Comparison of ENCODE assay signal across 10 cellular contexts in genomic region chr11:68028802-68029475, GRCh38. TPM values are rescaled to one million over a fixed set of nuclear protein-coding genes. Genes with fewer than 3 reads are reported as not detected.
DNase-seq lines count a peak whose midpoint lies in the region; ATAC-seq and TF ChIP-seq lines count a peak whose summit lies in the region.
"Had no signal": no experiment of that assay in that cellular context is flagged by ENCODE, and none has a peak within 500 bp of the region (broad histone marks: within the 10 kb centered on the region; RNA-seq: fewer than 3 reads in every experiment).

No MANE protein-coding gene starts in this region.

- H3K4me3 Mint-ChIP-seq in activated naive CD4-positive, alpha-beta T cell treated with anti-CD3 and anti-CD28 coated beads, Interleukin-2, amount 50 U/mL, for 24 hours, result peak overlapping the region; percentile 99
- H3K4me3 Mint-ChIP-seq in stimulated activated naive B cell treated with anti-CD40 and anti-IgM and Interleukin-4, amounts not matched to agents 10 μg/mL and 1 μg/mL and 100 μg/mL, for 72 hours, result peak overlapping the region; percentile 88 to 95

- no peaks in the 10 kb centered on the region for H3K27me3 Mint-ChIP-seq in activated naive CD4-positive, alpha-beta T cell treated with anti-CD3 and anti-CD28 coated beads, Interleukin-2, amount 50 U/mL, for 24 hours
- H3K27me3 Mint-ChIP-seq in stimulated activated naive B cell treated with anti-CD40 and anti-IgM and Interleukin-4, amounts not matched to agents 10 μg/mL and 1 μg/mL and 100 μg/mL, for 72 hours, result no peaks in the 10 kb centered on the region

- CTCF ChIA-PET in RWPE1 (lab: Yijun Ruan, JAX), result interaction anchor here (1.2 kb wide), 1 partner anchor 13 kb away, joined by 3 read pairs; no protein-coding TSS in a partner anchor

- intact Hi-C loops in sciatic nerve (cut with DNase I), result no loop called here

- peaks cover 23% of the 10 kb centered on the region for H3K4me1 Mint-ChIP-seq in activated naive CD4-positive, alpha-beta T cell treated with anti-CD3 and anti-CD28 coated beads, Interleukin-2, amount 50 U/mL, for 24 hours
- peaks cover 23 to 44% of the 10 kb centered on the region in 2 donors for H3K4me1 Mint-ChIP-seq in stimulated activated naive B cell treated with anti-CD40 and anti-IgM and Interleukin-4, amounts not matched to agents 10 μg/mL and 1 μg/mL and 100 μg/mL, for 72 hours

- POLR2A ChIA-PET in RWPE1 (lab: Yijun Ruan, JAX; ENCODE audit: low non-redundant PET), result interaction anchor here (0.7 kb wide), 1 partner anchor 82 kb away, joined by 7 read pairs; no protein-coding TSS in a partner anchor

- H3K36me3 Mint-ChIP-seq in activated naive CD4-positive, alpha-beta T cell treated with anti-CD3 and anti-CD28 coated beads, Interleukin-2, amount 50 U/mL, for 24 hours, result peaks cover 6% of the 10 kb centered on the region
- peaks cover 16 to 27% of the 10 kb centered on the region in 2 donors for H3K36me3 Mint-ChIP-seq in stimulated activated naive B cell treated with anti-CD40 and anti-IgM and Interleukin-4, amounts not matched to agents 10 μg/mL and 1 μg/mL and 100 μg/mL, for 72 hours

- TF ChIP-seq CTCF in RWPE1 (conservative IDR thresholded peaks at IDR 0.05; ENCODE audit: low read depth) (no peak), fibroblast of mammary gland (conservative IDR thresholded peaks at IDR 0.05; ENCODE audit: control insufficient read depth, insufficient read depth, low read depth, low read length) (no peak), BE2C (IDR thresholded peaks at IDR 0.05; ENCODE audit: low read depth, low read length) (no peak)

- no peak for ATAC-seq in stimulated activated naive B cell treated with anti-CD40 and anti-IgM and Interleukin-4, amounts not matched to agents 10 μg/mL and 1 μg/mL and 100 μg/mL, for 72 hours (replicated peaks)
- no peak for ATAC-seq in sciatic nerve
- no peak for ATAC-seq in GM21390 (IDR thresholded peaks at IDR 0.05; ENCODE audit: unreplicated experiment)

- H3K4me3 ChIP-seq in fibroblast of mammary gland (ENCODE audit: control insufficient read depth, low read depth, low read length), result no peak overlapping the region
- H3K4me3 ChIP-seq in BE2C (ENCODE audit: low read depth, low read length), result no peak overlapping the region

- no peaks in the 10 kb centered on the region for H3K9me3 Mint-ChIP-seq in activated naive CD4-positive, alpha-beta T cell treated with anti-CD3 and anti-CD28 coated beads, Interleukin-2, amount 50 U/mL, for 24 hours
- H3K9me3 Mint-ChIP-seq in stimulated activated naive B cell treated with anti-CD40 and anti-IgM and Interleukin-4, amounts not matched to agents 10 μg/mL and 1 μg/mL and 100 μg/mL, for 72 hours, result no peaks in the 10 kb centered on the region

- no peaks in the 10 kb centered on the region for H3K9me3 ChIP-seq in BE2C

- H3K27ac Mint-ChIP-seq in activated naive CD4-positive, alpha-beta T cell treated with anti-CD3 and anti-CD28 coated beads, Interleukin-2, amount 50 U/mL, for 24 hours, result no peak overlapping the region
- peak overlapping the region; percentile 22 for H3K27ac Mint-ChIP-seq in stimulated activated naive B cell treated with anti-CD40 and anti-IgM and Interleukin-4, amounts not matched to agents 10 μg/mL and 1 μg/mL and 100 μg/mL, for 72 hours

- no peaks in the 10 kb centered on the region for H3K27me3 ChIP-seq in BE2C

- no peaks in the 10 kb centered on the region; the same call in 1 of the 2 replicates for H3K4me1 ChIP-seq in BE2C

- H3K36me3 ChIP-seq in BE2C, result peaks cover 6% of the 10 kb centered on the region

- peak overlapping the region; percentile 82 for H3K27ac ChIP-seq in RWPE1

- no peak for DNase-seq in activated naive CD4-positive, alpha-beta T cell treated with anti-CD3 and anti-CD28 coated beads, Interleukin-2, amount 50 U/mL, for 16 hours
- DNase-seq in RWPE1 (ENCODE audit: low spot score) (no peak), fibroblast of mammary gland (ENCODE audit: low read depth) (peak; percentile 80), sciatic nerve (ENCODE audit: low spot score) (no peak), BE2C (no peak)
- DNase-seq in stimulated activated naive B cell treated with anti-CD40 and anti-IgM and Interleukin-4, amounts not matched to agents 10 μg/mL and 1 μg/mL and 100 μg/mL, for 72 hours, result no peak
- DNase-seq: activated CD4-positive, alpha-beta T cell treated with anti-CD3 and anti-CD28 coated beads, Interleukin-2, amount 50 U/mL, for 1 hour; COR-L47 had no signal

RNA-seq across cellular contexts. Expression of gene NDUFS8, which starts 1.5 kb away (rescaled TPM):
- 63.9 TPM for total RNA-seq in sciatic nerve
- polyA plus RNA-seq in BE2C (2012; ENCODE audit: insufficient read depth, insufficient read length, low read depth), result 610 TPM

RNA-seq across cellular contexts. Expression of gene TCIRG1, which starts 9.9 kb away (rescaled TPM):
- 128 TPM for total RNA-seq in sciatic nerve
- 58.1 TPM for polyA plus RNA-seq in BE2C (2012; ENCODE audit: insufficient read depth, insufficient read length, low read depth)

RNA-seq across cellular contexts. Expression of gene ALDH3B1, which starts 18.8 kb away (rescaled TPM):
- total RNA-seq in sciatic nerve, result 46.7 TPM
- 1.1 TPM for polyA plus RNA-seq in BE2C (2012; ENCODE audit: insufficient read depth, insufficient read length, low read depth)

RNA-seq across cellular contexts. Expression of gene UNC93B1, which starts 25.0 kb away (rescaled TPM):
- 37.0 TPM for total RNA-seq in sciatic nerve
- 2.8 TPM for polyA plus RNA-seq in BE2C (2012; ENCODE audit: insufficient read depth, insufficient read length, low read depth)
